23 cellular contexts compared by ENCODE assay signal in the genomic region with DNA sequence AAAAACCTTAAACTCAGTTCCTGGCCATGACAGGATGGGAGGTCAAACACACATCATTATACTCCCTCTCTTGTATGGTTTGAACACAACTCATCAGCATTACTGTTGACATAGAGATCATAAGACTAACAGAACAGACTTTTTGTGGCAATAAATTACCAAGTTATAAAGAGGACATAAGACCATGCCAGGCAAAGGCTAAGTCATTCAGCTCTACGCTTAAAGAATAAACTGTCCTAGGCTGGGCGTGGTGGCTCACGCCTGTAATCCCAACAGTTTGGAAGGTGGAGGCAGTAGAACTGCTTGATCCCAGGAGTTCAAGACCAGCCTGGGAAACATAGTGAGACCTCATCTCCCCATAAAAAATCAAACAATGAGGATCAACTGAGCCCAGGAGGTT. TPM values are rescaled to one million over a fixed set of nuclear protein-coding genes. Genes with fewer than 3 reads are reported as not detected.
DNase-seq lines count a peak whose midpoint lies in the region; ATAC-seq, FAIRE-seq and TF ChIP-seq lines count a peak whose summit lies in the region.
"Had no signal": no experiment of that assay in that cellular context is flagged by ENCODE, and none has a peak within 500 bp of the region (broad histone marks: within the 10 kb centered on the region; RNA-seq: fewer than 3 reads in every experiment).

No MANE protein-coding gene starts in this region.

- H3K36me3 Mint-ChIP-seq in stimulated activated effector memory CD8-positive, alpha-beta T cell treated with anti-CD3 and anti-CD28 coated beads, Interleukin-12 subunit alpha, Interleukin-12 subunit beta, amount 100 ng/mL, for 72 hours, result no peaks in the 10 kb centered on the region
- H3K36me3 Mint-ChIP-seq: CD4-positive, CD25-positive, alpha-beta regulatory T cell; CD8-positive, alpha-beta memory T cell had no signal

- intact Hi-C loops in K562 (cut with micrococcal nuclease), result no loop called here

- H3K27ac ChIP-seq in K562 (ENCODE audit: extremely low read depth, low read depth, low read length), result no peak overlapping the region
- H3K27ac ChIP-seq in hepatocyte, result no peak overlapping the region
- H3K27ac ChIP-seq in small intestine (ENCODE audit: low read depth in 1 of 2, low read length in 1 of 2), result no peak overlapping the region

- no peak overlapping the region for H3K4me3 Mint-ChIP-seq in stimulated activated effector memory CD8-positive, alpha-beta T cell treated with anti-CD3 and anti-CD28 coated beads, Interleukin-12 subunit alpha, Interleukin-12 subunit beta, amount 100 ng/mL, for 72 hours
- H3K4me3 Mint-ChIP-seq: CD4-positive, CD25-positive, alpha-beta regulatory T cell; CD8-positive, alpha-beta memory T cell; GM23338 had no signal

- POLR2A ChIA-PET in K562 (lab: Yijun Ruan, JAX), result interaction anchor here (0.9 to 1.4 kb wide), 2 partner anchors 9 to 14 kb away, joined by 3 to 5 read pairs; no protein-coding TSS in a partner anchor

- in situ Hi-C loops in K562 (cut with MboI), result no loop called here

- no peak for TF ChIP-seq RAD21 in K562 (CRISPR knock-in tag; conservative IDR thresholded peaks at IDR 0.05 in 1 of 2, IDR thresholded peaks at IDR 0.05 in 1 of 2)

- no peaks in the 10 kb centered on the region; a peak in 1 of 5 replicates for H3K27me3 ChIP-seq in K562 (ENCODE audit: control insufficient read depth in 2 of 2, insufficient read depth in 2 of 2, low read length in 2 of 2)
- H3K27me3 ChIP-seq in hepatocyte, result no peaks in the 10 kb centered on the region
- H3K27me3 ChIP-seq in small intestine (ENCODE audit: control insufficient read depth in 2 of 2, insufficient read depth in 2 of 2, low read length in 2 of 2), result no peaks in the 10 kb centered on the region
- H3K27me3 ChIP-seq: BE2C had no signal

- no TSS peak for BruUV-seq in K562 (replicated peaks; lab: Mats Ljungman, UMichigan)

- no peaks in the 10 kb centered on the region for H3K9me2 ChIP-seq in hepatocyte (replicated peaks; ENCODE audit: insufficient read depth)

- H3K4me3 ChIP-seq in K562, result no peak overlapping the region
- no peak overlapping the region for H3K4me3 ChIP-seq in hepatocyte
- H3K4me3 ChIP-seq in small intestine (ENCODE audit: low read depth in 1 of 2, low read length in 2 of 2), result no peak overlapping the region
- H3K4me3 ChIP-seq: GM12878, GM23338 had no signal

- no peak for TF ChIP-seq POLR2A in K562 (conservative IDR thresholded peaks at IDR 0.05)

- H3K9me3 Mint-ChIP-seq in stimulated activated effector memory CD8-positive, alpha-beta T cell treated with anti-CD3 and anti-CD28 coated beads, Interleukin-12 subunit alpha, Interleukin-12 subunit beta, amount 100 ng/mL, for 72 hours, result no peaks in the 10 kb centered on the region
- H3K9me3 Mint-ChIP-seq: CD4-positive, CD25-positive, alpha-beta regulatory T cell; CD8-positive, alpha-beta memory T cell; GM23338 had no signal

- H3K79me2 ChIP-seq in K562 (ENCODE audit: control insufficient read depth, insufficient read depth, low read length), result no peaks in the 10 kb centered on the region
- no peaks in the 10 kb centered on the region for H3K79me2 ChIP-seq in hepatocyte

- no peaks in the 10 kb centered on the region for H4K20me1 ChIP-seq in K562 (replicated peaks; ENCODE audit: control insufficient read depth, insufficient read depth, low read length)
- no peaks in the 10 kb centered on the region for H4K20me1 ChIP-seq in hepatocyte (ENCODE audit: insufficient read depth, poor library complexity, severe bottlenecking)

- WGBS in K562 (ENCODE audit: insufficient coverage, low coverage, missing lambda C conversion rate), result 32% methylated on average over 3 of the region's 3 CpGs
- WGBS in hepatocyte (ENCODE audit: low lambda C conversion rate, missing lambda C conversion rate), result 65% methylated on average over 3 of the region's 3 CpGs
- 50 to 83% (median 68%) methylated on average over 3 of the region's 3 CpGs for WGBS in small intestine, 3 donors

- ATAC-seq in K562 (no peak), GM18502 (IDR thresholded peaks at IDR 0.05; ENCODE audit: poor library complexity, unreplicated experiment) (no peak), SK-N-SH treated with all-trans-retinoic acid at 6 μM for 48 hours (no peak)
- ATAC-seq in stimulated activated effector memory CD8-positive, alpha-beta T cell treated with anti-CD3 and anti-CD28 coated beads, Interleukin-12 subunit alpha, Interleukin-12 subunit beta, amount 100 ng/mL, for 72 hours, result no peak
- ATAC-seq: GM12878, GM23338 had no signal

- peak; percentile 62 for FAIRE-seq in K562 (lab: Jason Lieb, UNC)
- no peak for FAIRE-seq in small intestine (lab: Jason Lieb, UNC)
- FAIRE-seq: A204.1, GM12878, H54 had no signal

- DNase-seq in K562 (ENCODE audit: extremely low read depth in 1 of 4, low spot score in 3 of 4) (no peak), hepatocyte (ENCODE audit: low spot score) (peak; percentile 19), small intestine (peak; percentile 6)
- DNase-seq in stimulated activated effector memory CD8-positive, alpha-beta T cell treated with anti-CD3 and anti-CD28 coated beads, Interleukin-12 subunit alpha, Interleukin-12 subunit beta, amount 100 ng/mL, for 72 hours (ENCODE audit: low spot score in 2 of 2), result no peak
- DNase-seq: ACHN; BE2C; C1 segment of cervical spinal cord; CD4-positive, CD25-positive, alpha-beta regulatory T cell; CD8-positive, alpha-beta memory T cell; COR-L47; DMS 273 treated with DMSO at 0.1 percent for 48 hours; DMS53; DND-41; EL; HCEC 1CT had no signal

- TF ChIP-seq CTCF in K562 (IDR thresholded peaks at IDR 0.05 in 2 of 3, conservative IDR thresholded peaks at IDR 0.05 in 1 of 3; ENCODE audit: insufficient read depth in 2 of 3, low read depth in 1 of 3, low read length in 3 of 3), result no peak
- TF ChIP-seq CTCF in hepatocyte (IDR thresholded peaks at IDR 0.05; ENCODE audit: poor library complexity), result no peak

- H3K36me3 ChIP-seq in K562 (ENCODE audit: control insufficient read depth, insufficient read depth, low read length) (no peaks in the 10 kb centered on the region), hepatocyte (replicated peaks; ENCODE audit: insufficient read depth, low read depth) (no peaks in the 10 kb centered on the region), small intestine (ENCODE audit: control insufficient read depth in 2 of 2, insufficient read depth in 2 of 2, low read length in 2 of 2) (no peaks in the 10 kb centered on the region)
- H3K36me3 ChIP-seq: BE2C had no signal

- H3K4me2 ChIP-seq in K562 (ENCODE audit: insufficient read depth, low read length) (no peak overlapping the region), hepatocyte (no peak overlapping the region)
- H3K4me2 ChIP-seq: GM23338 had no signal

- TF ChIP-seq EP300 in K562 (IDR thresholded peaks at IDR 0.05; ENCODE audit: low read length), result no peak

- no peak overlapping the region for H2AFZ ChIP-seq in K562 (ENCODE audit: low read depth, low read length)
- no peak overlapping the region for H2AFZ ChIP-seq in hepatocyte
- H2AFZ ChIP-seq: GM23338 had no signal

- H3K4me1 ChIP-seq in K562 (replicated peaks in 1 of 2; ENCODE audit: control insufficient read depth in 2 of 2, insufficient read depth in 2 of 2, low read length in 2 of 2) (no peaks in the 10 kb centered on the region), hepatocyte (ENCODE audit: insufficient read depth) (no peaks in the 10 kb centered on the region), small intestine (ENCODE audit: control insufficient read depth in 2 of 2, insufficient read depth in 1 of 2, low read depth in 1 of 2, low read length in 1 of 2) (no peaks in the 10 kb centered on the region)
- H3K4me1 ChIP-seq: BE2C had no signal

- CTCF ChIA-PET in K562 (lab: Yijun Ruan, JAX; ENCODE audit: low intra/inter-chr PET ratio), result no interaction called here

- no peaks in the 10 kb centered on the region for H3K9me3 ChIP-seq in K562 (replicated peaks; ENCODE audit: control insufficient read depth, insufficient read depth, low read depth, low read length)
- H3K9me3 ChIP-seq in hepatocyte (ENCODE audit: low read depth), result no peaks in the 10 kb centered on the region
- H3K9me3 ChIP-seq in small intestine (ENCODE audit: control insufficient read depth, low read depth), result no peaks in the 10 kb centered on the region
- H3K9me3 ChIP-seq: BE2C had no signal

- H3K4me1 Mint-ChIP-seq in stimulated activated effector memory CD8-positive, alpha-beta T cell treated with anti-CD3 and anti-CD28 coated beads, Interleukin-12 subunit alpha, Interleukin-12 subunit beta, amount 100 ng/mL, for 72 hours, result no peaks in the 10 kb centered on the region
- H3K4me1 Mint-ChIP-seq: CD4-positive, CD25-positive, alpha-beta regulatory T cell; CD8-positive, alpha-beta memory T cell; GM23338 had no signal

- H3K9ac ChIP-seq in K562 (ENCODE audit: insufficient read depth in 1 of 2, low read depth in 2 of 2, low read length in 2 of 2), result no peak overlapping the region

- H3K27ac Mint-ChIP-seq in stimulated activated effector memory CD8-positive, alpha-beta T cell treated with anti-CD3 and anti-CD28 coated beads, Interleukin-12 subunit alpha, Interleukin-12 subunit beta, amount 100 ng/mL, for 72 hours, result no peak overlapping the region
- H3K27ac Mint-ChIP-seq: CD8-positive, alpha-beta memory T cell; GM23338 had no signal

- no peaks in the 10 kb centered on the region for H3K9me1 ChIP-seq in K562 (ENCODE audit: control insufficient read depth, insufficient read depth, low read length)

RNA-seq across cellular contexts. Expression of a gene that starts 16.4 kb away (rescaled TPM):
- not detected in 2 replicates for total RNA-seq in K562 (2011; cell fraction: chromatin; rRNA removed; ENCODE audit: low replicate concordance)
- total RNA-seq in K562 (2011; cell fraction: nucleolus; rRNA removed), result 0.17 TPM in 1 of 2 replicates, not detected in the other
- total RNA-seq in K562 (2011; cell fraction: nucleoplasm; rRNA removed), result not detected in 2 replicates
- total RNA-seq in K562 (2014; rRNA removed) (0.08 TPM in 1 of 2 replicates, not detected in the other), K562 (2014; rRNA removed; fragmentation: Illumina TruSeq; extraction: Trizol) (0.07 TPM in 1 of 2 replicates, not detected in the other), K562 (2015; rRNA removed; fragmentation: Illumina TruSeq; extraction: Trizol) (0.04 and 0.14 TPM in 2 replicates), K562 (2021) (0.07 TPM in 1 of 2 replicates, not detected in the other), hepatocyte (0.13 and 0.92 TPM in 2 replicates)
- polyA plus RNA-seq in K562 (2011; rRNA removed) (0.03 and 0.07 TPM in 2 replicates), K562 (2014; fragmentation: Illumina TruSeq; extraction: Trizol) (0.04 TPM in 1 of 2 replicates, not detected in the other), K562 (2014; fragmentation: Nextera tagmentation; extraction: Ambion mirVana) (under 1 TPM; 0.06 to 0.18 TPM), K562 (2014; rRNA removed) (0.05 TPM in 1 of 2 replicates, not detected in the other), hepatocyte (0.21 and 0.99 TPM in 2 replicates), small intestine (1 to 10 TPM in 1 of 3 donors, under 1 TPM in 2; 0.22 to 1.1 (median 0.78) TPM)
- polyA plus RNA-seq in K562 (2011; cell fraction: cytosol; rRNA removed), result 0.04 TPM in 1 of 2 replicates, not detected in the other
- 0.03 and 0.06 TPM in 2 replicates for polyA plus RNA-seq in K562 (2011; cell fraction: nucleus; rRNA removed)
- 0.21 and 0.46 TPM in 2 replicates for polyA plus RNA-seq in K562 (2012)
- polyA minus RNA-seq in K562 (2011; rRNA and poly(A)+ RNA removed), result not detected in 2 replicates
- polyA minus RNA-seq in K562 (2011; cell fraction: cytosol; rRNA and poly(A)+ RNA removed), result not detected in 2 replicates
- 0.13 TPM in 1 of 2 replicates, not detected in the other for polyA minus RNA-seq in K562 (2011; cell fraction: nucleus; rRNA and poly(A)+ RNA removed)
- total RNA-seq: CD4-positive, CD25-positive, alpha-beta regulatory T cell; G401; GM23338; HT-29 had no signal
- polyA plus RNA-seq: CD8-positive, alpha-beta memory T cell had no signal

RNA-seq across cellular contexts. Expression of a gene that starts 29.4 kb away (rescaled TPM):
- total RNA-seq in K562 (2011; cell fraction: chromatin; rRNA removed; ENCODE audit: low replicate concordance), result 9.1 and 41.3 TPM in 2 replicates
- 6.1 and 6.3 TPM in 2 replicates for total RNA-seq in K562 (2011; cell fraction: nucleolus; rRNA removed)
- total RNA-seq in K562 (2011; cell fraction: nucleoplasm; rRNA removed), result 10.7 and 20.3 TPM in 2 replicates
- total RNA-seq in K562 (2014; rRNA removed) (7.0 and 8.6 TPM in 2 replicates), K562 (2014; rRNA removed; fragmentation: Illumina TruSeq; extraction: Trizol) (39.6 and 51.0 TPM in 2 replicates), K562 (2015; rRNA removed; fragmentation: Illumina TruSeq; extraction: Trizol) (15.3 and 17.5 TPM in 2 replicates), K562 (2021) (42.7 and 46.9 TPM in 2 replicates), hepatocyte (37.7 and 48.6 TPM in 2 replicates)
- polyA plus RNA-seq in K562 (2011; rRNA removed) (14.6 and 26.5 TPM in 2 replicates), K562 (2014; fragmentation: Illumina TruSeq; extraction: Trizol) (13.1 and 13.9 TPM in 2 replicates), K562 (2014; fragmentation: Nextera tagmentation; extraction: Ambion mirVana) (1 to 10 TPM; 4.9 to 7.7 TPM), K562 (2014; rRNA removed) (25.4 and 26.5 TPM in 2 replicates), hepatocyte (67.2 and 74.8 TPM in 2 replicates), small intestine (10 to 100 TPM; 10.3 to 15.2 (median 11.4) TPM)
- polyA plus RNA-seq in K562 (2011; cell fraction: cytosol; rRNA removed), result 2.3 and 6.0 TPM in 2 replicates
- 2.1 and 3.2 TPM in 2 replicates for polyA plus RNA-seq in K562 (2011; cell fraction: nucleus; rRNA removed)
- 23.9 and 27.2 TPM in 2 replicates for polyA plus RNA-seq in K562 (2012)
- 10.0 and 11.8 TPM in 2 replicates for polyA minus RNA-seq in K562 (2011; rRNA and poly(A)+ RNA removed)
- 1.9 and 8.4 TPM in 2 replicates for polyA minus RNA-seq in K562 (2011; cell fraction: cytosol; rRNA and poly(A)+ RNA removed)
- polyA minus RNA-seq in K562 (2011; cell fraction: nucleus; rRNA and poly(A)+ RNA removed), result 2.3 and 4.3 TPM in 2 replicates

Comparison
In these comparisons a context has a peak if more than half of its experiments do, and no peak if none do; other contexts are left out.
1. DNase-seq: peak in hepatocyte (single experiment) and small intestine (single experiment); none in K562 (0 of 4) and stimulated activated effector memory CD8-positive, alpha-beta T cell treated with anti-CD3 and anti-CD28 coated beads, Interleukin-12 subunit alpha, Interleukin-12 subunit beta, amount 100 ng/mL, for 72 hours (0 of 2).